1 cellular context compared by ENCODE assay signal in the genomic region with DNA sequence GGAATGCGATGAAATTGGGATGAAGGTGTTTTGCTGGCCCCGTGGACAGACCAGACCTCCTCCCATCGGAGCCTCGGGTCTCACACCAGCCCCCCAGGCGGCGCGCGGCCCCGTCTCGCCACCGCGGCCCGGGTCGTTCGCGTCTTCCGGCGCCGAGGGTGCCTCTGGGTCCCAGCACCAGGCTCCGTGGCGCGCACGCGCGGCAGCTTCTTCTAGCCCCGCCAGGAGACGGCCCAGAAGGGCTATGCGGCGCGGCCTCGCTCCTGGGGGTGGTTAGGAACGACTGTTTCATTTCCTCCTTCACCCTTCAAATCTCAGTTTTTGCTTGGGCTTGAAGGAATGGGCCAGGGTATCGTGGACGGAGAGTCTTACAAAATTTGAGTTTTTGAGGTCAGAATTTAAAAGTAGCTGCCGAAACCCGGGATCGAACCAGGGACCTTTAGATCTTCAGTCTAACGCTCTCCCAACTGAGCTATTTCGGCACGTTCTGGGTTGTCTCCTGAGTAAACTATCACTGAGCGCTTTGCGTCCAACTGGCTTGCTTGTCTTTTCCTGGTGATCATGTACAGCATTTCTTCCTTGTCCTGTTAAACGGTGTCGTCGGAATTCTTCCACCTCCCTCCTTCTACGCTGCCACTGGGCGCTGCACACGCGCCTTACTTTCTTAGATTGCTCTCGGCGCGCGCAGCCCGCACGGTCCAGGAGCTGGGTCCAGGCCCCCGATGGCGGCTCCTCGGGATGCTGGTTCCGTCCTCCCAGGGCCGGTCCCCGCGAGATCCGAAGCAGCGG.
A peak's percentile ranks its signal among the peaks of the same experiment; 100 is the strongest.
TF ChIP-seq lines count a peak whose summit lies in the region.

No MANE protein-coding gene starts in this region.

TF ChIP-seq in HepG2, 621 proteins besides CTCF, POLR2A, EP300 and RAD21 (continued from another document and continues in another):
- TF ChIP-seq ZMAT3 (CRISPR knock-in tag; conservative IDR thresholded peaks at IDR 0.05) = no peak; the same call in 1 of the 2 replicates
- no peak for TF ChIP-seq AGO2 (optimal IDR thresholded peaks at IDR 0.05; ENCODE audit: low read depth, low read length)
- TF ChIP-seq ZNF230 (CRISPR knock-in tag; IDR thresholded peaks at IDR 0.05) = no peak
- TF ChIP-seq ZMYM3 (CRISPR knock-in tag; IDR thresholded peaks at IDR 0.05) = no peak
- TF ChIP-seq HOXA9 (CRISPR knock-in tag; IDR thresholded peaks at IDR 0.05; ENCODE audit: borderline replicate concordance) = no peak
- peak; percentile 16; the same call in 1 of the 2 replicates for TF ChIP-seq E2F5 (CRISPR knock-in tag; conservative IDR thresholded peaks at IDR 0.05)
- no peak for TF ChIP-seq NFYB (CRISPR knock-in tag; IDR thresholded peaks at IDR 0.05)
- no peak for TF ChIP-seq CBX1 (IDR thresholded peaks at IDR 0.05; ENCODE audit: low read depth)
- TF ChIP-seq ZNF788 (CRISPR knock-in tag; IDR thresholded peaks at IDR 0.05; ENCODE audit: borderline replicate concordance) = no peak; the same call in 1 of the 2 replicates
- 0 out of 2 replicates have a peak, but pooled peaks have one; percentile 65 for TF ChIP-seq ZSCAN30 (CRISPR knock-in tag; IDR thresholded peaks at IDR 0.05)
- no peak for TF ChIP-seq ZNF839 (CRISPR knock-in tag; IDR thresholded peaks at IDR 0.05; ENCODE audit: borderline replicate concordance)
- TF ChIP-seq ZFP36 (IDR thresholded peaks at IDR 0.05; ENCODE audit: borderline replicate concordance, low read depth, low read length, partially characterized antibody) = no peak
- no peak for TF ChIP-seq TEAD3 (CRISPR knock-in tag; optimal IDR thresholded peaks at IDR 0.05; ENCODE audit: borderline replicate concordance)
- TF ChIP-seq MXD3 (CRISPR knock-in tag; IDR thresholded peaks at IDR 0.05) = no peak
- peak; percentile 80; the same call in 1 of the 2 replicates for TF ChIP-seq KAT7 (CRISPR knock-in tag; IDR thresholded peaks at IDR 0.05; ENCODE audit: borderline replicate concordance)
- 0 out of 2 replicates have a peak, but pooled peaks have one; percentile 39 for TF ChIP-seq ZNF329 (CRISPR knock-in tag; IDR thresholded peaks at IDR 0.05; ENCODE audit: low read depth)
- peak; percentile 79; the same call in 1 of the 2 replicates for TF ChIP-seq ZNF224 (CRISPR knock-in tag; IDR thresholded peaks at IDR 0.05)
- no peak for TF ChIP-seq THYN1 (CRISPR knock-in tag; IDR thresholded peaks at IDR 0.05; ENCODE audit: borderline replicate concordance, low read depth)
- TF ChIP-seq ZNF143 (CRISPR knock-in tag; IDR thresholded peaks at IDR 0.05) = peak; percentile 69
- TF ChIP-seq, protein P1, sequence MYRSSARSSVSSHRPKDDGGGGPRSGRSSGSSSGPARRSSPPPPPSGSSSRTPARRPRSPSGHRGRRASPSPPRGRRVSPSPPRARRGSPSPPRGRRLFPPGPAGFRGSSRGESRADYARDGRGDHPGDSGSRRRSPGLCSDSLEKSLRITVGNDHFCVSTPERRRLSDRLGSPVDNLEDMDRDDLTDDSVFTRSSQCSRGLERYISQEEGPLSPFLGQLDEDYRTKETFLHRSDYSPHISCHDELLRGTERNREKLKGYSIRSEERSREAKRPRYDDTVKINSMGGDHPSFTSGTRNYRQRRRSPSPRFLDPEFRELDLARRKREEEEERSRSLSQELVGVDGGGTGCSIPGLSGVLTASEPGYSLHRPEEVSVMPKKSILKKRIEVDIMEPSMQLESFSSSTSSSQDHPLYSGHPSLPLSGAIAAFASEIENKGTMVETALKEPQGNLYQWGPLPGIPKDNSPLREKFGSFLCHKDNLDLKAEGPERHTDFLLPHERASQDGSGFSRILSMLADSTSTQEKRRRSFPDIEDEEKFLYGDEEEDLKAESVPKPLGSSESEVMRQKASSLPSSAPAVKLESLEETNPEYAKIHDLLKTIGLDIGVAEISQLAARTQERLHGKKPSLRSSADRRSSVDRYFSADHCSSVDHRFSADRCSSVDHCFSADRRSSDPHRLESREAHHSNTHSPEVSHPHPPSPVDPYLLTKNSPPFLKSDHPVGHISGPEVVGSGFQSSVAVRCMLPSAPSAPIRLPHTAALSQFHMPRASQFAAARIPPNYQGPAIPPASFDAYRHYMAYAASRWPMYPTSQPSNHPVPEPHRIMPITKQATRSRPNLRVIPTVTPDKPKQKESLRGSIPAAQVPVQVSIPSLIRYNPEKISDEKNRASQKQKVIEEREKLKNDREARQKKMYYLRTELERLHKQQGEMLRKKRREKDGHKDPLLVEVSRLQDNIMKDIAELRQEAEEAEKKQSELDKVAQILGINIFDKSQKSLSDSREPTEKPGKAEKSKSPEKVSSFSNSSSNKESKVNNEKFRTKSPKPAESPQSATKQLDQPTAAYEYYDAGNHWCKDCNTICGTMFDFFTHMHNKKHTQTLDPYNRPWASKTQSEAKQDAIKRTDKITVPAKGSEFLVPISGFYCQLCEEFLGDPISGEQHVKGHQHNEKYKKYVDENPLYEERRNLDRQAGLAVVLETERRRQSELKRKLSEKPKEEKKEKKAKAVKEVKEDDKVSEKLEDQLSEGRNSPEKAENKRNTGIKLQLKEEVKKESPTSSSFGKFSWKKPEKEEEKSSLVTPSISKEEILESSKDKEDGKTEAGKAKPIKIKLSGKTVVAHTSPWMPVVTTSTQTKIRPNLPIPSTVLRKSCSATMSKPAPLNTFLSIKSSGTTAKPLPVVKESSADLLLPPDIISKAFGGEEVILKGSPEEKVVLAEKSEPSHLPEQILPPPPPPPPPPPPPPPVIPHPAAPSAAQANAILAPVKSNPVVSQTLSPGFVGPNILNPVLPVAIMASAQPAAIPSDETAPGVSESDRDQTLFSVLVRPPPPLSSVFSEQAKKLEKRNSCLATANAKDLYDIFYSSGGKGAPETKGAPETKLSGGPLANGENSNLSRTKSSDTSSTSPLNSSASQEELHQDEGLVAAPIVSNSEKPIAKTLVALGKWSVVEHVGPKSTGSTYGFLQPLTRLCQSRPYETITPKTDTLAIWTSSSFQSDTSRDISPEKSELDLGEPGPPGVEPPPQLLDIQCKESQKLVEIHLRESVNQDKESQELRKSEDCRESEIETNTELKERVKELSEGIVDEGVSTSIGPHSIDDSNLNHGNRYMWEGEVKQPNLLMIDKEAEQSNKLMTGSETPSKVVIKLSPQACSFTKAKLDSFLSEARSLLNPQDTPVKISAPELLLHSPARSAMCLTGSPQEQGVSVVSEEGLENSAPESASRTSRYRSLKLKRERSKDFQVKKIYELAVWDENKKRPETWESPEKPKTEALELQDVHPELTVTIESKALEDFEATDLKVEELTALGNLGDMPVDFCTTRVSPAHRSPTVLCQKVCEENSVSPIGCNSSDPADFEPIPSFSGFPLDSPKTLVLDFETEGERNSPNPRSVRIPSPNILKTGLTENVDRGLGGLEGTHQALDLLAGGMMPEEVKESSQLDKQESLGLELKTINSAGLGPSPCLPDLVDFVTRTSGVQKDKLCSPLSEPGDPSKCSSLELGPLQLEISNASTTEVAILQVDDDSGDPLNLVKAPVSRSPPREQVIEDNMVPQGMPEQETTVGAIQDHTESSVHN (CRISPR knock-in tag; IDR thresholded peaks at IDR 0.05) = no peak
- no peak for TF ChIP-seq ATAD3A (CRISPR knock-in tag; IDR thresholded peaks at IDR 0.05)
- no peak for TF ChIP-seq CC2D1A (CRISPR knock-in tag; IDR thresholded peaks at IDR 0.05)
- no peak for TF ChIP-seq ZNF749 (CRISPR knock-in tag; IDR thresholded peaks at IDR 0.05; ENCODE audit: borderline replicate concordance)
- TF ChIP-seq TBX2 (CRISPR knock-in tag; IDR thresholded peaks at IDR 0.05; ENCODE audit: borderline replicate concordance) = no peak
- peak; percentile 35; the same call in 1 of the 3 replicates for TF ChIP-seq MXI1 (IDR thresholded peaks at IDR 0.05; ENCODE audit: borderline replicate concordance, low read depth, low read length)
- TF ChIP-seq JARID2 (CRISPR knock-in tag; IDR thresholded peaks at IDR 0.05; ENCODE audit: insufficient replicate concordance) = no peak
- TF ChIP-seq, protein P2, sequence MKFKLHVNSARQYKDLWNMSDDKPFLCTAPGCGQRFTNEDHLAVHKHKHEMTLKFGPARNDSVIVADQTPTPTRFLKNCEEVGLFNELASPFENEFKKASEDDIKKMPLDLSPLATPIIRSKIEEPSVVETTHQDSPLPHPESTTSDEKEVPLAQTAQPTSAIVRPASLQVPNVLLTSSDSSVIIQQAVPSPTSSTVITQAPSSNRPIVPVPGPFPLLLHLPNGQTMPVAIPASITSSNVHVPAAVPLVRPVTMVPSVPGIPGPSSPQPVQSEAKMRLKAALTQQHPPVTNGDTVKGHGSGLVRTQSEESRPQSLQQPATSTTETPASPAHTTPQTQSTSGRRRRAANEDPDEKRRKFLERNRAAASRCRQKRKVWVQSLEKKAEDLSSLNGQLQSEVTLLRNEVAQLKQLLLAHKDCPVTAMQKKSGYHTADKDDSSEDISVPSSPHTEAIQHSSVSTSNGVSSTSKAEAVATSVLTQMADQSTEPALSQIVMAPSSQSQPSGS (CRISPR knock-in tag; IDR thresholded peaks at IDR 0.05) = no peak; the same call in 1 of the 2 replicates
- no peak for TF ChIP-seq ZNF383 (CRISPR knock-in tag; IDR thresholded peaks at IDR 0.05; ENCODE audit: borderline replicate concordance)
- TF ChIP-seq, protein P3, sequence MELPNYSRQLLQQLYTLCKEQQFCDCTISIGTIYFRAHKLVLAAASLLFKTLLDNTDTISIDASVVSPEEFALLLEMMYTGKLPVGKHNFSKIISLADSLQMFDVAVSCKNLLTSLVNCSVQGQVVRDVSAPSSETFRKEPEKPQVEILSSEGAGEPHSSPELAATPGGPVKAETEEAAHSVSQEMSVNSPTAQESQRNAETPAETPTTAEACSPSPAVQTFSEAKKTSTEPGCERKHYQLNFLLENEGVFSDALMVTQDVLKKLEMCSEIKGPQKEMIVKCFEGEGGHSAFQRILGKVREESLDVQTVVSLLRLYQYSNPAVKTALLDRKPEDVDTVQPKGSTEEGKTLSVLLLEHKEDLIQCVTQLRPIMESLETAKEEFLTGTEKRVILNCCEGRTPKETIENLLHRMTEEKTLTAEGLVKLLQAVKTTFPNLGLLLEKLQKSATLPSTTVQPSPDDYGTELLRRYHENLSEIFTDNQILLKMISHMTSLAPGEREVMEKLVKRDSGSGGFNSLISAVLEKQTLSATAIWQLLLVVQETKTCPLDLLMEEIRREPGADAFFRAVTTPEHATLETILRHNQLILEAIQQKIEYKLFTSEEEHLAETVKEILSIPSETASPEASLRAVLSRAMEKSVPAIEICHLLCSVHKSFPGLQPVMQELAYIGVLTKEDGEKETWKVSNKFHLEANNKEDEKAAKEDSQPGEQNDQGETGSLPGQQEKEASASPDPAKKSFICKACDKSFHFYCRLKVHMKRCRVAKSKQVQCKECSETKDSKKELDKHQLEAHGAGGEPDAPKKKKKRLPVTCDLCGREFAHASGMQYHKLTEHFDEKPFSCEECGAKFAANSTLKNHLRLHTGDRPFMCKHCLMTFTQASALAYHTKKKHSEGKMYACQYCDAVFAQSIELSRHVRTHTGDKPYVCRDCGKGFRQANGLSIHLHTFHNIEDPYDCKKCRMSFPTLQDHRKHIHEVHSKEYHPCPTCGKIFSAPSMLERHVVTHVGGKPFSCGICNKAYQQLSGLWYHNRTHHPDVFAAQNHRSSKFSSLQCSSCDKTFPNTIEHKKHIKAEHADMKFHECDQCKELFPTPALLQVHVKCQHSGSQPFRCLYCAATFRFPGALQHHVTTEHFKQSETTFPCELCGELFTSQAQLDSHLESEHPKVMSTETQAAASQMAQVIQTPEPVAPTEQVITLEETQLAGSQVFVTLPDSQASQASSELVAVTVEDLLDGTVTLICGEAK (IDR thresholded peaks at IDR 0.05) = no peak
- TF ChIP-seq, protein P3 (CRISPR knock-in tag; IDR thresholded peaks at IDR 0.05) = no peak
- peak; percentile 73; the same call in 1 of the 2 replicates for TF ChIP-seq HIVEP1 (CRISPR knock-in tag; IDR thresholded peaks at IDR 0.05)
- TF ChIP-seq NFE2L1 (CRISPR knock-in tag; IDR thresholded peaks at IDR 0.05; ENCODE audit: borderline replicate concordance) = no peak
- no peak for TF ChIP-seq PLRG1 (conservative IDR thresholded peaks at IDR 0.05)
- no peak for TF ChIP-seq ZNF674 (CRISPR knock-in tag; IDR thresholded peaks at IDR 0.05; ENCODE audit: low read depth)
- TF ChIP-seq ZNF33A (CRISPR knock-in tag; IDR thresholded peaks at IDR 0.05; ENCODE audit: borderline replicate concordance) = no peak
- TF ChIP-seq SRY (CRISPR knock-in tag; IDR thresholded peaks at IDR 0.05) = no peak
- no peak for TF ChIP-seq ELF4 (CRISPR knock-in tag; IDR thresholded peaks at IDR 0.05; ENCODE audit: borderline replicate concordance)
